Comparison of ENCODE assay signal across 21 cellular contexts in the genomic region with DNA sequence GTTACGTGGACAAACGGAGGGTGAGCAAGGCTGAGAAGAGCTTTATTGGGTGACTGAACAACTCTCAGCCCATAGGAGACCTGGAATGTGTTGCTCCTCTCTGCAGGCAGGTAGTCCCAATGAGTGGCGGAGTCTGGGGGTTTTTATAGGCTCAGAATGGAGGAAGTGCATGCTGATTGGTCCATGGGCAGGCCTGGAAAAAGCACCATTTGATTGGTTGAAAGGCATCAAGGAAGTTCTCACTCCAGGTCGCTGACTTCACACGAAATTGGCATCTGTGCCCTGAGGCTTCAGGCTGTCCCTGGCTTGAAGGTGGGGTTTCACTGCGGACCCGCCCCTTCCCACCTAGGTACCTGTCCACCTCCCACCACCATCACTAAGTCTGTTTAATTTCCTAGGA.
"Had no signal": no experiment of that assay in that cellular context is flagged by ENCODE, and none has a peak within 500 bp of the region (broad histone marks: within the 10 kb centered on the region; RNA-seq: fewer than 3 reads in every experiment).

No MANE protein-coding gene starts in this region.

- H3K27me3 Mint-ChIP-seq: activated CD8-positive, alpha-beta memory T cell treated with anti-CD3 and anti-CD28 coated beads, Interleukin-2, amount 10 ng/mL, durations not matched to agents 7 days and 5 days; activated naive CD4-positive, alpha-beta T cell treated with anti-CD3 and anti-CD28 coated beads, Interleukin-2, amount 50 U/mL, for 24 hours; activated T-cell treated with anti-CD3 and anti-CD28 coated beads, Interleukin-2, amount 50 U/mL, for 24 hours had no signal

- H3K4me3 Mint-ChIP-seq: activated CD8-positive, alpha-beta memory T cell treated with anti-CD3 and anti-CD28 coated beads, Interleukin-2, amount 10 ng/mL, durations not matched to agents 7 days and 5 days; activated naive CD4-positive, alpha-beta T cell treated with anti-CD3 and anti-CD28 coated beads, Interleukin-2, amount 50 U/mL, for 24 hours; activated T-cell treated with anti-CD3 and anti-CD28 coated beads, Interleukin-2, amount 50 U/mL, for 24 hours; activated T-helper 1 cell treated with anti-CD3 and anti-CD28 coated beads, Interleukin-12 subunit alpha, Interleukin-12 subunit beta, Interleukin-2, Interleukin-4 antibody, amounts not matched to agents 30 ng/mL and 10 ng/mL and 1 ng/mL, durations not matched to agents 14 hours and 24 hours and 36 hours had no signal

- H3K27ac Mint-ChIP-seq: activated CD8-positive, alpha-beta memory T cell treated with anti-CD3 and anti-CD28 coated beads, Interleukin-2, amount 10 ng/mL, durations not matched to agents 7 days and 5 days; activated naive CD4-positive, alpha-beta T cell treated with anti-CD3 and anti-CD28 coated beads, Interleukin-2, amount 50 U/mL, for 24 hours; activated T-cell treated with anti-CD3 and anti-CD28 coated beads, Interleukin-2, amount 50 U/mL, for 24 hours; activated T-helper 1 cell treated with anti-CD3 and anti-CD28 coated beads, Interleukin-12 subunit alpha, Interleukin-12 subunit beta, Interleukin-2, Interleukin-4 antibody, amounts not matched to agents 30 ng/mL and 10 ng/mL and 1 ng/mL, durations not matched to agents 14 hours and 24 hours and 36 hours had no signal

- H3K4me3 ChIP-seq: SK-N-MC had no signal

- H3K27ac ChIP-seq: SK-N-MC had no signal

- DNase-seq: activated CD4-positive, alpha-beta T cell treated with anti-CD3 and anti-CD28 coated beads for 48 hours; activated CD4-positive, alpha-beta T cell treated with anti-CD3 and anti-CD28 coated beads, Interleukin-2, amount 50 U/mL, for 48 hours; activated CD4-positive, CD25-positive, alpha-beta regulatory T cell treated with anti-CD3 and anti-CD28 coated beads, Interleukin-2, amount 50 U/mL, for 72 hours; activated CD8-positive, alpha-beta memory T cell treated with anti-CD3 and anti-CD28 coated beads, Interleukin-2, amount 10 ng/mL, durations not matched to agents 7 days and 5 days; activated effector memory CD4-positive, alpha-beta T cell treated with Interleukin-2 at 50 U/mL for 16 hours; activated naive CD4-positive, alpha-beta T cell; activated T-cell treated with anti-CD3 and anti-CD28 coated beads, Interleukin-2, amount 50 U/mL, for 24 hours; aorta; central memory CD4-positive, alpha-beta T cell; KBM-7; NCI-H1048; NCI-H1417; NCI-H1930; NCI-H2171; NCI-H2227 treated with DMSO at 0.1 percent for 48 hours; NCI-H526; NCI-H82; SIG-M5 had no signal

- ATAC-seq: activated CD8-positive, alpha-beta memory T cell treated with anti-CD3 and anti-CD28 coated beads, Interleukin-2, amount 10 ng/mL, durations not matched to agents 7 days and 5 days had no signal

- H3K36me3 Mint-ChIP-seq: activated CD8-positive, alpha-beta memory T cell treated with anti-CD3 and anti-CD28 coated beads, Interleukin-2, amount 10 ng/mL, durations not matched to agents 7 days and 5 days; activated naive CD4-positive, alpha-beta T cell treated with anti-CD3 and anti-CD28 coated beads, Interleukin-2, amount 50 U/mL, for 24 hours had no signal

- H3K9me3 Mint-ChIP-seq: activated naive CD4-positive, alpha-beta T cell treated with anti-CD3 and anti-CD28 coated beads, Interleukin-2, amount 50 U/mL, for 24 hours; activated T-cell treated with anti-CD3 and anti-CD28 coated beads, Interleukin-2, amount 50 U/mL, for 24 hours; activated T-helper 1 cell treated with anti-CD3 and anti-CD28 coated beads, Interleukin-12 subunit alpha, Interleukin-12 subunit beta, Interleukin-2, Interleukin-4 antibody, amounts not matched to agents 30 ng/mL and 10 ng/mL and 1 ng/mL, durations not matched to agents 14 hours and 24 hours and 36 hours had no signal
